In genomic region chr11:60186128-60186527, GRCh38 we compare ENCODE assay signal across 4 cellular contexts. TPM values are rescaled to one million over a fixed set of nuclear protein-coding genes. Genes with fewer than 3 reads are reported as not detected.
"Had no signal": no experiment of that assay in that cellular context is flagged by ENCODE, and none has a peak within 500 bp of the region (broad histone marks: within the 10 kb centered on the region; RNA-seq: fewer than 3 reads in every experiment).

No MANE protein-coding gene starts in this region.

RNA-seq across cellular contexts. Expression of gene MS4A6A, which starts 3.2 kb away (rescaled TPM):
- total RNA-seq: activated CD8-positive, alpha-beta T cell treated with anti-CD3 and anti-CD28 coated beads, Interleukin-2, amount 10 ng/mL, durations not matched to agents 7 days and 5 days; PC-9; SK-MEL-5 had no signal

RNA-seq across cellular contexts. Expression of gene MS4A4E, which starts 56.8 kb away (rescaled TPM):
- total RNA-seq: activated CD8-positive, alpha-beta T cell treated with anti-CD3 and anti-CD28 coated beads, Interleukin-2, amount 10 ng/mL, durations not matched to agents 7 days and 5 days; activated naive CD8-positive, alpha-beta T cell treated with anti-CD3 and anti-CD28 coated beads, Interleukin-2, amount 10 ng/mL, durations not matched to agents 7 days and 5 days; PC-9; SK-MEL-5 had no signal
